1 cellular context compared by ENCODE assay signal in the genomic region with DNA sequence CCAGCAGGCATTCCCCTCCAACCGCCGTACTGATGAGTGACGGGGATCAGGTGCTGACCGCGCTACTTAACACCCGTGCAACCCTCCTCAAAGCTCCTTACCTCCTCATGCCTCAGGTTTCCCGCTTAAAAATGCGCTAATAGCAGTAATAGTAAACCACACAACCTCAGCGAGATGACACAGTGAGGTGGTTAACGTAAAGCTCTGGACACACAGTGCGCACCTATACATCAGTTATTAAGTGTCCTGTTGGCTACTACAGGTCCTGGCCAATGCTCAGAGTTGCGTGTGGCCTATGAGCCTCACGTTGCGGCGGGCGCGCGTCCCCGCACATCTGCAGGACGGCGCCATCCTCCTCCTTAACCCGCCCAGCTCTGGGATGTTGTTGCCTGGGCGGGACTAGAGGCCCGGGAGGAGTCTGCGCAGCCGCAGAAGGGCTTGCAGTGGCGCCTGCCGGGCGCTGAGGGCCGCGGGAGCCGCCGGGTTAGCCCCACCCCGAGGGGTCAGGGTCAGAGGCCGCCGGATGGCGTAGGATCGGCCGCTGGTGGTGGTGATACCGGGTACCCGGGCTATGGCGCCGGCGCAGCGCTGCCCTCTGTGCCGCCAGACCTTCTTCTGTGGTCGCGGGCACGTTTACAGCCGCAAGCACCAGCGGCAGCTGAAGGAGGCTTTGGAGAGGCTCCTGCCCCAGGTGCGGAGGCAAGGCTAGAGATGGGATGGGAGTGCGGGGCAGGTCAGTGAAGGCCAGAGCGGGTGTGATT.
TF ChIP-seq lines count a peak whose summit lies in the region.

Gene CENATAC, plus strand, starts transcription at position 512 of the 761 bp plus-strand sequence. Its CDS starts 60 bp downstream, at position 572.

TF ChIP-seq in HCT116, 20 proteins besides CTCF, POLR2A, EP300 and RAD21 (continued from another document):
- TF ChIP-seq, protein P1, sequence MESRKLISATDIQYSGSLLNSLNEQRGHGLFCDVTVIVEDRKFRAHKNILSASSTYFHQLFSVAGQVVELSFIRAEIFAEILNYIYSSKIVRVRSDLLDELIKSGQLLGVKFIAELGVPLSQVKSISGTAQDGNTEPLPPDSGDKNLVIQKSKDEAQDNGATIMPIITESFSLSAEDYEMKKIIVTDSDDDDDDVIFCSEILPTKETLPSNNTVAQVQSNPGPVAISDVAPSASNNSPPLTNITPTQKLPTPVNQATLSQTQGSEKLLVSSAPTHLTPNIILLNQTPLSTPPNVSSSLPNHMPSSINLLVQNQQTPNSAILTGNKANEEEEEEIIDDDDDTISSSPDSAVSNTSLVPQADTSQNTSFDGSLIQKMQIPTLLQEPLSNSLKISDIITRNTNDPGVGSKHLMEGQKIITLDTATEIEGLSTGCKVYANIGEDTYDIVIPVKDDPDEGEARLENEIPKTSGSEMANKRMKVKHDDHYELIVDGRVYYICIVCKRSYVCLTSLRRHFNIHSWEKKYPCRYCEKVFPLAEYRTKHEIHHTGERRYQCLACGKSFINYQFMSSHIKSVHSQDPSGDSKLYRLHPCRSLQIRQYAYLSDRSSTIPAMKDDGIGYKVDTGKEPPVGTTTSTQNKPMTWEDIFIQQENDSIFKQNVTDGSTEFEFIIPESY (IDR thresholded peaks at IDR 0.05; ENCODE audit: extremely low read depth, insufficient replicate concordance, low read length), result no peak
- TF ChIP-seq YY1 (IDR thresholded peaks at IDR 0.05; ENCODE audit: extremely low read depth, insufficient replicate concordance, low read depth, low read length) (peak; percentile 80), JUND (IDR thresholded peaks at IDR 0.05) (no peak), SP1 (IDR thresholded peaks at IDR 0.05; ENCODE audit: low read depth) (peak; percentile 50), ELF1 (IDR thresholded peaks at IDR 0.05; ENCODE audit: borderline replicate concordance, low read depth) (no peak), CEBPB (IDR thresholded peaks at IDR 0.05; ENCODE audit: low read depth) (no peak)
TF ChIP-seq in HCT116: peak in this region for 8.
